Comparison of ENCODE assay signal across 8 cellular contexts in genomic region chr15:84582034-84582433, GRCh38. TPM values are rescaled to one million over a fixed set of nuclear protein-coding genes. Genes with fewer than 3 reads are reported as not detected.
A peak's percentile ranks its signal among the peaks of the same experiment; 100 is the strongest.
DNase-seq lines count a peak whose midpoint lies in the region; ATAC-seq, FAIRE-seq and TF ChIP-seq lines count a peak whose summit lies in the region.
"Not testable (repeated sequence)": the region's sequence is repeated elsewhere in the genome, so short reads cannot be mapped to it uniquely, and the experiment has no call there.

No MANE protein-coding gene starts in this region.

- H3K27me3 ChIP-seq in BLaER1 treated with 17β-estradiol and CSF1 and Interleukin-3, amounts not matched to agents 10 nM and 100 nM; IMR-90 (ENCODE audit: control insufficient read depth, insufficient read depth, low read length); keratinocyte (ENCODE audit: control insufficient read depth, extremely low read depth, insufficient read depth, low read length); HepG2 (ENCODE audit: control insufficient read depth in 1 of 2, insufficient read depth in 2 of 2, low read length in 2 of 2): not testable (repeated sequence)

- H2AK5ac ChIP-seq in IMR-90 (ENCODE audit: low read depth, low read length), result peak overlapping the region; percentile 39; the same call in 1 of the 2 replicates

- not testable (repeated sequence) for H3K9me1 ChIP-seq in IMR-90 (ENCODE audit: insufficient read depth, low read length); keratinocyte (ENCODE audit: control insufficient read depth, extremely low read depth, insufficient read depth, low read length)

- no CpG with 5 or more reads among the region's 3 CpGs for WGBS in IMR-90 (ENCODE audit: extremely low coverage in 2 of 2, insufficient read length in 1 of 2), 2 experiments
- WGBS in HepG2 (ENCODE audit: low lambda C conversion rate), result 0% methylated on average over 1 of the region's 3 CpGs

- H3K4me2 ChIP-seq in BLaER1 treated with 17β-estradiol and CSF1 and Interleukin-3, amounts not matched to agents 10 nM and 100 nM, result peak overlapping the region; percentile 4 to 43 (median 24); a peak in 9 of 22 replicates
- not testable (repeated sequence) for H3K4me2 ChIP-seq in IMR-90 (ENCODE audit: low read depth, low read length); keratinocyte (ENCODE audit: control insufficient read depth, extremely low read depth, insufficient read depth, low read depth, low read length); HepG2 (ENCODE audit: low read depth, low read length)

- not testable (repeated sequence) for H2BK20ac ChIP-seq in IMR-90 (ENCODE audit: low read depth, low read length)

- dilution Hi-C loops in IMR-90 (cut with HindIII; ENCODE audit: low sequenced_read_pairs, unreplicated experiment); keratinocyte (cut with MboI; ENCODE audit: extremely low pct_ligation_motif_present, low sequenced_read_pairs): not testable (repeated sequence)

- H3K4me3 ChIP-seq in BLaER1 treated with 17β-estradiol and CSF1 and Interleukin-3, amounts not matched to agents 10 nM and 100 nM; IMR-90 (ENCODE audit: insufficient read depth, low read depth, low read length); keratinocyte (ENCODE audit: control insufficient read depth in 2 of 3, extremely low read depth in 1 of 3, insufficient read depth in 2 of 3, low read depth in 1 of 3, low read length in 3 of 3); HepG2 (replicated peaks in 1 of 3; ENCODE audit: insufficient read depth in 1 of 3, low read depth in 2 of 3, low read length in 3 of 3); mucosa of descending colon: not testable (repeated sequence)

- H4K91ac ChIP-seq in IMR-90 (ENCODE audit: insufficient read depth, low read depth, low read length), result not testable (repeated sequence)

- peak; percentile 41 for FAIRE-seq in keratinocyte (lab: Jason Lieb, UNC)
- FAIRE-seq in HepG2 (lab: Jason Lieb, UNC), result not testable (repeated sequence)
- FAIRE-seq in urothelium cell line (lab: Jason Lieb, UNC), result peak; percentile 77

- POLR2A ChIA-PET in IMR-90 (lab: Charles Lee; ENCODE audit: unreplicated experiment); HepG2 (lab: Yijun Ruan, JAX): not testable (repeated sequence)

- not testable (repeated sequence) for H3K4ac ChIP-seq in IMR-90 (ENCODE audit: low read depth, low read length)

- not testable (repeated sequence) for H3K9me3 ChIP-seq in BLaER1 treated with 17β-estradiol and CSF1 and Interleukin-3, amounts not matched to agents 10 nM and 100 nM (replicated peaks in 1 of 11); IMR-90 (ENCODE audit: control insufficient read depth, insufficient read depth, low read length); keratinocyte (ENCODE audit: control insufficient read depth, low read depth, low read length); HepG2 (ENCODE audit: low read length); mucosa of descending colon

- ATAC-seq in IMR-90 (ENCODE audit: low read depth), result not testable (repeated sequence)
- ATAC-seq in esophagus mucosa (peak; percentile 61), HepG2 (peak; percentile 43), mucosa of descending colon (peak; percentile 81)

- H4K8ac ChIP-seq in IMR-90 (ENCODE audit: low read depth in 2 of 2, low read length in 2 of 2), result not testable (repeated sequence)

- not testable (repeated sequence) for H2BK5ac ChIP-seq in IMR-90 (ENCODE audit: low read depth, low read length, poor library complexity, severe bottlenecking)

- not testable (repeated sequence) for TF ChIP-seq EP300 in HepG2 (IDR thresholded peaks at IDR 0.05; ENCODE audit: low read depth in 2 of 2, low read length in 2 of 2); HepG2 (CRISPR knock-in tag; IDR thresholded peaks at IDR 0.05; ENCODE audit: borderline replicate concordance)

- not testable (repeated sequence) for H3K56ac ChIP-seq in IMR-90 (ENCODE audit: extremely low read depth, insufficient read depth, low read length)

- DNase-seq in IMR-90; epithelial cell of prostate (ENCODE audit: low read depth, low spot score); keratinocyte (ENCODE audit: low read depth, low spot score); HepG2 (ENCODE audit: low spot score); mucosa of descending colon; urothelium cell line (ENCODE audit: low spot score): not testable (repeated sequence)

- not testable (repeated sequence) for H3K18ac ChIP-seq in IMR-90 (ENCODE audit: low read depth, low read length)

- not testable (repeated sequence) for H3K36me3 ChIP-seq in BLaER1 treated with 17β-estradiol and CSF1 and Interleukin-3, amounts not matched to agents 10 nM and 100 nM; IMR-90 (ENCODE audit: control insufficient read depth, insufficient read depth, low read length); keratinocyte (ENCODE audit: control insufficient read depth in 2 of 2, extremely low read depth in 1 of 2, insufficient read depth in 2 of 2, low read length in 2 of 2); HepG2 (replicated peaks in 1 of 2; ENCODE audit: control insufficient read depth in 1 of 2, insufficient read depth in 2 of 2, low read length in 2 of 2); mucosa of descending colon (ENCODE audit: low read depth)

- not testable (repeated sequence) for H2AK9ac ChIP-seq in IMR-90 (replicated peaks; ENCODE audit: low read depth, low read length, poor library complexity)

- not testable (repeated sequence) for H4K5ac ChIP-seq in IMR-90 (ENCODE audit: low read depth, low read length)

- not testable (repeated sequence) for H3K79me2 ChIP-seq in keratinocyte (ENCODE audit: control insufficient read depth, insufficient read depth, low read length); HepG2 (ENCODE audit: insufficient read depth, low read length)

- intact Hi-C loops in IMR-90 (cut with micrococcal nuclease), result loop anchor here (10.0 kb wide), 3 partner anchors 53 to 703 kb away; no protein-coding TSS in a partner anchor
- intact Hi-C loops in HepG2 (cut with micrococcal nuclease; ENCODE audit: unreplicated experiment); mucosa of descending colon (cut with DNase I, micrococcal nuclease): not testable (repeated sequence)

- H2BK120ac ChIP-seq in IMR-90 (ENCODE audit: low read depth, low read length), result not testable (repeated sequence)

- not testable (repeated sequence) for H2BK15ac ChIP-seq in IMR-90 (ENCODE audit: low read depth, low read length)

- not testable (repeated sequence) for TF ChIP-seq RAD21 in IMR-90 (IDR thresholded peaks at IDR 0.05; ENCODE audit: low read length); HepG2 (CRISPR knock-in tag; IDR thresholded peaks at IDR 0.05)

- CTCF ChIA-PET in IMR-90 (lab: Yijun Ruan, JAX); HepG2 (lab: Yijun Ruan, JAX; ENCODE audit: low intra/inter-chr PET ratio, low total read pairs): not testable (repeated sequence)

- H3K79me1 ChIP-seq in IMR-90 (ENCODE audit: low read depth in 1 of 2, low read length in 2 of 2), result not testable (repeated sequence)

- not testable (repeated sequence) for H4K20me1 ChIP-seq in BLaER1 treated with 17β-estradiol and CSF1 and Interleukin-3, amounts not matched to agents 10 nM and 100 nM; IMR-90 (ENCODE audit: insufficient read depth, low read length); keratinocyte (ENCODE audit: control insufficient read depth, extremely low read depth, insufficient read depth, low read length); HepG2 (ENCODE audit: insufficient read depth, low read length)

- not testable (repeated sequence) for H3K4me1 ChIP-seq in BLaER1 treated with 17β-estradiol and CSF1 and Interleukin-3, amounts not matched to agents 10 nM and 100 nM; IMR-90 (ENCODE audit: control insufficient read depth, insufficient read depth, low read length); mucosa of descending colon (ENCODE audit: low read depth)
- H3K4me1 ChIP-seq in keratinocyte (ENCODE audit: control insufficient read depth, extremely low read depth, insufficient read depth, low read length), result peaks cover 18% of the 10 kb centered on the region
- peaks cover 70% of the 10 kb centered on the region for H3K4me1 ChIP-seq in HepG2 (ENCODE audit: insufficient read depth, low read length)

- in situ Hi-C loops in IMR-90 (cut with MboI; ENCODE audit: low sequenced_read_pairs), result not testable (repeated sequence)
- in situ Hi-C loops in HepG2 (cut with HindIII; ENCODE audit: extremely low pct_ligation_motif_present, low pct_unique_long_range_greater_than_20kb), result loop anchor here (10.0 kb wide), 1 partner anchor 243 kb away; no protein-coding TSS in a partner anchor

- not testable (repeated sequence) for TF ChIP-seq CTCF in IMR-90 (conservative IDR thresholded peaks at IDR 0.05; ENCODE audit: low read depth, low read length); keratinocyte (optimal IDR thresholded peaks at IDR 0.05 in 1 of 3, IDR thresholded peaks at IDR 0.05 in 1 of 3, conservative IDR thresholded peaks at IDR 0.05 in 1 of 3; ENCODE audit: extremely low read depth in 1 of 3, insufficient read depth in 2 of 3, low read length in 3 of 3); HepG2 (CRISPR knock-in tag; IDR thresholded peaks at IDR 0.05); mucosa of descending colon (IDR thresholded peaks at IDR 0.05)

- BruUV-seq in IMR-90 (replicated peaks; lab: Mats Ljungman, UMichigan); HepG2 (replicated peaks; lab: Mats Ljungman, UMichigan): not testable (repeated sequence)

- H3K23ac ChIP-seq in IMR-90 (ENCODE audit: low read depth, low read length), result not testable (repeated sequence)

- H3K27ac ChIP-seq in BLaER1 treated with 17β-estradiol and CSF1 and Interleukin-3, amounts not matched to agents 10 nM and 100 nM; IMR-90 (ENCODE audit: insufficient read depth, low read length); keratinocyte (ENCODE audit: control insufficient read depth, insufficient read depth, low read length); HepG2 (ENCODE audit: extremely low read length, insufficient read depth, low read length): not testable (repeated sequence)
- peak overlapping the region; percentile 82 for H3K27ac ChIP-seq in epithelial cell of prostate

- H3K14ac ChIP-seq in IMR-90 (replicated peaks; ENCODE audit: low read depth, low read length), result not testable (repeated sequence)

- H3K9ac ChIP-seq in BLaER1 treated with 17β-estradiol and CSF1 and Interleukin-3, amounts not matched to agents 10 nM and 100 nM; IMR-90 (ENCODE audit: low read depth, low read length); keratinocyte (ENCODE audit: control insufficient read depth, extremely low read depth, insufficient read depth, low read length); HepG2 (ENCODE audit: insufficient read depth, low read depth, low read length): not testable (repeated sequence)

- H2AFZ ChIP-seq in IMR-90 (replicated peaks; ENCODE audit: low read length, poor library complexity); keratinocyte (ENCODE audit: control insufficient read depth, low read length); HepG2 (ENCODE audit: low read length): not testable (repeated sequence)

- TF ChIP-seq POLR2A in IMR-90 (IDR thresholded peaks at IDR 0.05; ENCODE audit: low read depth, low read length); HepG2 (IDR thresholded peaks at IDR 0.05; ENCODE audit: insufficient read depth in 1 of 2, low read depth in 2 of 2, low read length in 2 of 2): not testable (repeated sequence)

RNA-seq across cellular contexts. Expression of gene ZSCAN2, which starts 18.8 kb away (rescaled TPM):
- total RNA-seq in IMR-90 (2012; rRNA removed) (15.0 and 18.3 TPM in 2 replicates), esophagus mucosa (0.92 TPM), HepG2 (2016; rRNA removed; fragmentation: Illumina TruSeq; extraction: Trizol) (21.5 and 23.7 TPM in 2 replicates), mucosa of descending colon (1 to 10 TPM; 8.6 to 9.4 (median 9.4) TPM)
- polyA plus RNA-seq in IMR-90 (2012; rRNA removed) (10.4 and 11.1 TPM in 2 replicates), keratinocyte (3.7 to 4.6 TPM (median 3.7 TPM) in 3 replicates), HepG2 (2011; rRNA removed) (10.9 and 11.4 TPM in 2 replicates)
- 11.1 and 12.0 TPM in 2 replicates for polyA plus RNA-seq in IMR-90 (2012; cell fraction: cytosol; rRNA removed)
- 6.0 and 6.9 TPM in 2 replicates for polyA plus RNA-seq in IMR-90 (2012; cell fraction: nucleus; rRNA removed; ENCODE audit: low replicate concordance)
- 1.6 TPM for polyA plus RNA-seq in keratinocyte (2011; ENCODE audit: low read depth)
- polyA plus RNA-seq in keratinocyte (2011; cell fraction: cytosol; rRNA removed), result 2.6 and 3.0 TPM in 2 replicates
- polyA plus RNA-seq in keratinocyte (2011; cell fraction: nucleus; rRNA removed), result 3.8 and 4.8 TPM in 2 replicates
- 1.1 and 3.4 TPM in 2 replicates for polyA plus RNA-seq in keratinocyte (2012; ENCODE audit: low replicate concordance)
- polyA minus RNA-seq in keratinocyte, result 1.0 to 3.4 TPM (median 2.7 TPM) in 3 replicates
- 1.7 TPM for polyA minus RNA-seq in keratinocyte (2011; cell fraction: cytosol; rRNA and poly(A)+ RNA removed)
- 3.3 and 3.4 TPM in 2 replicates for polyA minus RNA-seq in keratinocyte (2011; cell fraction: nucleus; rRNA and poly(A)+ RNA removed)
- total RNA-seq in HepG2 (2016; cell fraction: cytosol; rRNA removed; fragmentation: Illumina TruSeq; extraction: Trizol; ENCODE audit: low read depth), result 5.3 and 7.3 TPM in 2 replicates
- 24.0 and 25.1 TPM in 2 replicates for total RNA-seq in HepG2 (2016; cell fraction: insoluble cytoplasmic fraction; rRNA removed; fragmentation: Illumina TruSeq; extraction: Trizol)
- total RNA-seq in HepG2 (2016; cell fraction: membrane; rRNA removed; fragmentation: Illumina TruSeq; extraction: Trizol), result 11.5 and 12.3 TPM in 2 replicates
- 14.5 and 18.1 TPM in 2 replicates for total RNA-seq in HepG2 (2016; cell fraction: nucleus; rRNA removed; fragmentation: Illumina TruSeq; extraction: Trizol)
- polyA plus RNA-seq in HepG2 (2011; cell fraction: cytosol; rRNA removed), result 8.2 and 10.4 TPM in 2 replicates
- 9.0 and 10.7 TPM in 2 replicates for polyA plus RNA-seq in HepG2 (2011; cell fraction: nucleus; rRNA removed)
- 7.4 and 9.0 TPM in 2 replicates for polyA plus RNA-seq in HepG2 (2012)
- polyA plus RNA-seq in HepG2 (2016; cell fraction: cytosol; fragmentation: Illumina TruSeq; extraction: Trizol; ENCODE audit: low read depth), result 6.4 and 6.7 TPM in 2 replicates
- 20.5 and 21.3 TPM in 2 replicates for polyA plus RNA-seq in HepG2 (2016; cell fraction: insoluble cytoplasmic fraction; fragmentation: Illumina TruSeq; extraction: Trizol; ENCODE audit: low read depth)
- 8.9 and 9.9 TPM in 2 replicates for polyA plus RNA-seq in HepG2 (2016; cell fraction: membrane; fragmentation: Illumina TruSeq; extraction: Trizol; ENCODE audit: low read depth)
- polyA plus RNA-seq in HepG2 (2016; cell fraction: nucleus; fragmentation: Illumina TruSeq; extraction: Trizol; ENCODE audit: insufficient read depth, low read depth), result 22.1 and 26.1 TPM in 2 replicates
- polyA minus RNA-seq in HepG2 (2011; rRNA and poly(A)+ RNA removed; ENCODE audit: low replicate concordance), result 5.9 and 16.0 TPM in 2 replicates
- polyA minus RNA-seq in HepG2 (2011; cell fraction: cytosol; rRNA and poly(A)+ RNA removed), result 6.9 and 8.2 TPM in 2 replicates
- polyA minus RNA-seq in HepG2 (2011; cell fraction: nucleus; rRNA and poly(A)+ RNA removed), result 16.1 and 23.2 TPM in 2 replicates
